In the genomic region with DNA sequence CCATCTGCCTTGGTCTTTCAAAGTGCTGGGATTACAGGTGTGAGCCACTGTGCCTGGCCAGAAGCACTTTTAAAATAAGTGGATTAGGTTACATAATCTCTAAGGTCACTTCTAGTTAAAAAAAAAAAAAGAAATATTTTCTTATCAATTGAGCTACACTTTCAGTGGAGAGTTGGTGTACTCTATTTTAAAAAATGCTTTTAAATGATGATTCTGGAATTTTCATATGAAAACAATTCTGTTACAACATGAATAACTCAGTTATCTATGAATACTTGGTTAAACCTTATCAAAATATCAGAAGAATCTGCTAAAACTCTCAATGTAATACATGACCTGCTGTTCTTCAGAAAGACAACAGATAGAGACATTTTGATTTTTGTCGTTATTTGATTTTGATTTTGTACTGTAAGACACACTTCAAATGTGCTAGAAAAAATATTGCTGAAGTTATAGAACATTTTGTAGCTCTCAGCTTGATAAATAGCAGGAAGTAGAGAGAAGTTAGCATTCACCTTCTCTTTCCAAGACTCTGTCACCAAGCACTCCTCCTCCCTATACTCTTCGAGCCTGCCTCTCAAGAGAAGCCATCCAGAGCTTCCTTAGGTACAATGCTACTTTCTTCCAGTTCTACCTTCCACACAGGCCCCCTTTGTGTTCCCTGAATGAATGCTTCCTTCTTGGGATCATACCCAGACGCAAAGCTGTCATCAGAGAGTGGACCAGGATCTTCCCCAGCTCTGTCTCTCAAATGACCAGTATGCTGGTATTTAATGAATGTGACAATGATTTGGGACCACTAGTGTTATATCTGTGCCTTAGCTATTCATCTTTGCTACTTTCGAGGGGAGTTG, we compare ENCODE assay signal across 24 cellular contexts. TPM values are rescaled to one million over a fixed set of nuclear protein-coding genes. Genes with fewer than 3 reads are reported as not detected.
DNase-seq lines count a peak whose midpoint lies in the region; ATAC-seq and TF ChIP-seq lines count a peak whose summit lies in the region.
"Had no signal": no experiment of that assay in that cellular context is flagged by ENCODE, and none has a peak within 500 bp of the region (broad histone marks: within the 10 kb centered on the region; RNA-seq: fewer than 3 reads in every experiment).

No MANE protein-coding gene starts in this region.

- H3K9me3 Mint-ChIP-seq in MCF 10A (ENCODE audit: unreplicated experiment) (no peaks in the 10 kb centered on the region), nephron progenitor cell (no peaks in the 10 kb centered on the region)
- H3K9me3 Mint-ChIP-seq: CD4-positive, alpha-beta T cell; HFFc6 had no signal

- H3K36me3 ChIP-seq in breast epithelium (no peaks in the 10 kb centered on the region), tibial artery (no peaks in the 10 kb centered on the region)
- H3K36me3 ChIP-seq: HAP-1 had no signal

- H3K9me3 ChIP-seq in breast epithelium, result no peaks in the 10 kb centered on the region
- H3K9me3 ChIP-seq in tibial artery, result no peaks in the 10 kb centered on the region
- H3K9me3 ChIP-seq: BLaER1, HAP-1 had no signal

- H3K27me3 ChIP-seq in breast epithelium (no peaks in the 10 kb centered on the region), dorsolateral prefrontal cortex (no peaks in the 10 kb centered on the region), tibial artery (no peaks in the 10 kb centered on the region)
- H3K27me3 ChIP-seq: BLaER1 had no signal

- no TSS peak for BruUV-seq in MCF 10A (replicated peaks; lab: Mats Ljungman, UMichigan)

- H3K4me1 Mint-ChIP-seq in MCF 10A (ENCODE audit: insufficient read depth, unreplicated experiment) (no peaks in the 10 kb centered on the region), nephron progenitor cell (no peaks in the 10 kb centered on the region)

- H3K27me3 Mint-ChIP-seq in MCF 10A (ENCODE audit: insufficient read depth, unreplicated experiment), result no peaks in the 10 kb centered on the region
- peaks cover 11% of the 10 kb centered on the region for H3K27me3 Mint-ChIP-seq in nephron progenitor cell (ENCODE audit: low read depth, poor library complexity)
- H3K27me3 Mint-ChIP-seq: CD4-positive, alpha-beta T cell had no signal

- CTCF ChIA-PET in MCF 10A (lab: Yijun Ruan, JAX), result interaction anchor here (0.7 kb wide), 1 partner anchor 445 kb away, joined by 3 read pairs; no protein-coding TSS in a partner anchor

- intact Hi-C loops in MCF 10A (cut with micrococcal nuclease), result no loop called here
- intact Hi-C loops in breast epithelium (cut with DNase I; ENCODE audit: low total_unique reads), result no loop called here
- intact Hi-C loops in dorsolateral prefrontal cortex (cut with DNase I), result loop anchor here in 1 of 2 donors (5.0 kb wide), 1 partner anchor 49 kb away; no protein-coding TSS in a partner anchor
- intact Hi-C loops in tibial artery (cut with DNase I; ENCODE audit: low total_unique reads), result no loop called here

- H3K4me3 Mint-ChIP-seq in MCF 10A (ENCODE audit: unreplicated experiment) (no peak overlapping the region), nephron progenitor cell (no peak overlapping the region)
- H3K4me3 Mint-ChIP-seq: CD4-positive, alpha-beta T cell; HFFc6 had no signal

- H3K4me3 ChIP-seq in breast epithelium (no peak overlapping the region), dorsolateral prefrontal cortex (no peak overlapping the region), tibial artery (no peak overlapping the region)
- H3K4me3 ChIP-seq: BLaER1, HAP-1 had no signal

- TF ChIP-seq POLR2A in breast epithelium (IDR thresholded peaks at IDR 0.05), result no peak

- H3K27ac ChIP-seq in breast epithelium (no peak overlapping the region), dorsolateral prefrontal cortex (peak overlapping the region in 38 of 59 donors; percentile 1 to 74 (median 40)), tibial artery (no peak overlapping the region)
- H3K27ac ChIP-seq: BLaER1 had no signal

- TF ChIP-seq CTCF in MCF 10A (IDR thresholded peaks at IDR 0.05; ENCODE audit: unreplicated experiment) (no peak), breast epithelium (IDR thresholded peaks at IDR 0.05) (no peak), dorsolateral prefrontal cortex (IDR thresholded peaks at IDR 0.05 in 54 of 56, conservative IDR thresholded peaks at IDR 0.05 in 2 of 56; ENCODE audit: low read depth in 1 of 56, partially characterized antibody in 56 of 56) (no peak), nephron progenitor cell (IDR thresholded peaks at IDR 0.05) (no peak), tibial artery (IDR thresholded peaks at IDR 0.05) (no peak)

- POLR2A ChIA-PET in MCF 10A (lab: Yijun Ruan, JAX), result interaction anchor here (1.1 kb wide), 1 partner anchor 11 kb away, joined by 3 read pairs; no protein-coding TSS in a partner anchor

- DNase-seq in MCF 10A (ENCODE audit: unreplicated experiment) (no peak), breast epithelium (ENCODE audit: low spot score in 2 of 2) (no peak), dorsolateral prefrontal cortex (no peak), nephron progenitor cell (no peak), tibial artery (no peak), NCI-H2196 treated with DMSO at 0.1 percent for 48 hours (lab: John Stamatoyannopoulos, UW; ENCODE audit: unreplicated experiment) (no peak)
- DNase-seq: CD4-positive, alpha-beta T cell; COR-L47; DMS53; GOT3; HFFc6; KG1; NCI-H1048; NCI-H1417; NCI-H1694; NCI-H2081; NCI-H226; NCI-H510A; NCI-H69; RPMI8226; SHP77 had no signal

- no peak for ATAC-seq in GM18909 (IDR thresholded peaks at IDR 0.05; ENCODE audit: poor library complexity, unreplicated experiment)

- H3K4me1 ChIP-seq in breast epithelium, result no peaks in the 10 kb centered on the region
- H3K4me1 ChIP-seq in tibial artery, result no peaks in the 10 kb centered on the region
- H3K4me1 ChIP-seq: HAP-1 had no signal

- H3K27ac Mint-ChIP-seq in MCF 10A (ENCODE audit: low read depth, unreplicated experiment) (peak overlapping the region; percentile 40), nephron progenitor cell (peak overlapping the region; percentile 53)
- H3K27ac Mint-ChIP-seq: CD4-positive, alpha-beta T cell; HFFc6 had no signal

- H3K36me3 Mint-ChIP-seq in MCF 10A (ENCODE audit: insufficient read depth, unreplicated experiment), result peaks cover 15% of the 10 kb centered on the region
- no peaks in the 10 kb centered on the region for H3K36me3 Mint-ChIP-seq in nephron progenitor cell (ENCODE audit: low read depth)

RNA-seq across cellular contexts. Expression of a gene that starts 47.2 kb away (rescaled TPM):
- total RNA-seq in MCF 10A (2022) (19.6 and 32.3 TPM in 2 replicates), breast epithelium (10 to 100 TPM; 49.2 to 70.6 (median 62.3) TPM), dorsolateral prefrontal cortex (100 to 1,000 TPM; 103 to 402 (median 176) TPM)

Comparison
In these comparisons a context has a peak if more than half of its experiments do, and no peak if none do; other contexts are left out.
1. H3K27ac ChIP-seq: peak in dorsolateral prefrontal cortex (38 of 59); none in breast epithelium (0 of 2) and tibial artery (0 of 2).